Comparison of ENCODE assay signal across 18 cellular contexts in the genomic region with DNA sequence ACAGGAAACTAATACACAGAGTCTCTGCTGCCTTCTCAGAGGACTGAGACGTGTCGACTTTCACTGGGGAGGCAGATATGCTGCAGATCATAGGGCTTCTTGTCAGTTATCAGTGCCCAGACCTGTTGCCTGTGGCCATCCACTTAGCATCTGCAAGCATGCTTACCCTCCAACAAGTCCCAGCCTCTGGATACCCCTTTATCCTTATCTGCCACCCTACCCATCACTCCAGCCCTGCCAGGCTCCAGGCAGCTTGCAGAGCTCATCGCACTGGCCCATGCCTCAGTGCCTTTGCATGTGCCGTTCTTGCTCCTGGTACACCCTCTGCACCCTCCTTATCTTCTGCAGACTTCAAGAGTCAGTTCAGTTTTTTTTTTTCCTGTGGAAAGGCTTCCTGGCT.
A peak's percentile ranks its signal among the peaks of the same experiment; 100 is the strongest.
DNase-seq lines count a peak whose midpoint lies in the region; ATAC-seq, FAIRE-seq and TF ChIP-seq lines count a peak whose summit lies in the region.
"Had no signal": no experiment of that assay in that cellular context is flagged by ENCODE, and none has a peak within 500 bp of the region (broad histone marks: within the 10 kb centered on the region; RNA-seq: fewer than 3 reads in every experiment).

No MANE protein-coding gene starts in this region.

- H3K27me3 ChIP-seq in BLaER1 treated with 17β-estradiol and CSF1 and Interleukin-3, amounts not matched to agents 10 nM and 100 nM: 0 out of 22 replicates have a peak, but pooled peaks cover 0 to 4% (median 0%) of the 10 kb centered on the region in 11 experiments
- H3K27me3 ChIP-seq in spleen (replicated peaks in 1 of 7): peaks cover 0 to 25% (median 8%) of the 10 kb centered on the region in 7 donors
- no peaks in the 10 kb centered on the region for H3K27me3 ChIP-seq in A673 (replicated peaks; ENCODE audit: insufficient read depth, low read depth, low read length, poor library complexity)
- H3K27me3 ChIP-seq: Peyer's patch had no signal

- FAIRE-seq in GM12892 (lab: Jason Lieb, UNC) (peak; percentile 56), H54 (lab: Jason Lieb, UNC) (no peak)

- POLR2A ChIA-PET in A673 (lab: Charles Lee; ENCODE audit: low non-redundant PET): no interaction called here

- peak overlapping the region in 6 of 11 experiments; percentile 8 to 48 (median 44); a peak in 5 of 22 replicates for H3K4me2 ChIP-seq in BLaER1 treated with 17β-estradiol and CSF1 and Interleukin-3, amounts not matched to agents 10 nM and 100 nM

- H3K9me3 Mint-ChIP-seq in activated CD8-positive, alpha-beta memory T cell treated with anti-CD3 and anti-CD28 coated beads, Interleukin-2, amount 10 ng/mL, durations not matched to agents 7 days and 5 days (ENCODE audit: low read depth): no peaks in the 10 kb centered on the region

- H3K9me3 ChIP-seq in BLaER1 treated with 17β-estradiol and CSF1 and Interleukin-3, amounts not matched to agents 10 nM and 100 nM (replicated peaks in 1 of 11): peaks cover 0 to 7% (median 0%) of the 10 kb centered on the region in 11 experiments; a peak in 1 of 22 replicates
- peaks cover 0 to 5% (median 0%) of the 10 kb centered on the region in 8 donors for H3K9me3 ChIP-seq in spleen
- no peaks in the 10 kb centered on the region for H3K9me3 ChIP-seq in A673 (ENCODE audit: low read depth, low read length, poor library complexity, severe bottlenecking)
- H3K9me3 ChIP-seq: HAP-1, Peyer's patch had no signal

- TF ChIP-seq CTCF in spleen (IDR thresholded peaks at IDR 0.05 in 8 of 11, conservative IDR thresholded peaks at IDR 0.05 in 3 of 11) (no peak), A673 (conservative IDR thresholded peaks at IDR 0.05; ENCODE audit: low read depth, low read length) (no peak)

- peaks cover 55% of the 10 kb centered on the region for H3K4me1 Mint-ChIP-seq in activated CD8-positive, alpha-beta memory T cell treated with anti-CD3 and anti-CD28 coated beads, Interleukin-2, amount 10 ng/mL, durations not matched to agents 7 days and 5 days
- H3K4me1 Mint-ChIP-seq: B cell had no signal

- H3K27me3 Mint-ChIP-seq in activated CD8-positive, alpha-beta memory T cell treated with anti-CD3 and anti-CD28 coated beads, Interleukin-2, amount 10 ng/mL, durations not matched to agents 7 days and 5 days: peaks cover 91% of the 10 kb centered on the region

- no peaks in the 10 kb centered on the region; a peak in 1 of 22 replicates for H4K20me1 ChIP-seq in BLaER1 treated with 17β-estradiol and CSF1 and Interleukin-3, amounts not matched to agents 10 nM and 100 nM

- 67 to 84% (median 74%) methylated on average over 4 of the region's 4 CpGs for WGBS in spleen, 5 donors

- H3K4me3 Mint-ChIP-seq in activated CD8-positive, alpha-beta memory T cell treated with anti-CD3 and anti-CD28 coated beads, Interleukin-2, amount 10 ng/mL, durations not matched to agents 7 days and 5 days: no peak overlapping the region
- H3K4me3 Mint-ChIP-seq: B cell; CD4-positive, alpha-beta memory T cell; IgD-negative memory B cell had no signal

- H3K9ac ChIP-seq in BLaER1 treated with 17β-estradiol and CSF1 and Interleukin-3, amounts not matched to agents 10 nM and 100 nM: no peak overlapping the region

- peaks cover 6 to 34% (median 21%) of the 10 kb centered on the region in 10 experiments; a peak in 19 of 20 replicates for H3K4me1 ChIP-seq in BLaER1 treated with 17β-estradiol and CSF1 and Interleukin-3, amounts not matched to agents 10 nM and 100 nM
- H3K4me1 ChIP-seq in spleen: peaks cover 0 to 8% (median 0%) of the 10 kb centered on the region in 6 donors
- peaks cover 19% of the 10 kb centered on the region for H3K4me1 ChIP-seq in A673 (ENCODE audit: insufficient read depth, low read length, poor library complexity, severe bottlenecking)
- H3K4me1 ChIP-seq: HAP-1, Peyer's patch had no signal

- intact Hi-C loops in spleen (cut with DNase I; ENCODE audit: low total_unique reads): no loop called here
- intact Hi-C loops in A673 (cut with micrococcal nuclease; ENCODE audit: unreplicated experiment): no loop called here

- TF ChIP-seq POLR2A in GM12892 (IDR thresholded peaks at IDR 0.05; ENCODE audit: low read depth, low read length): no peak
- TF ChIP-seq POLR2A in spleen (IDR thresholded peaks at IDR 0.05): no peak
- no peak for TF ChIP-seq POLR2A in H54 (IDR thresholded peaks at IDR 0.05; ENCODE audit: low read depth, low read length)

- no peak for DNase-seq in GM12892 (ENCODE audit: insufficient read length)
- peak; percentile 37 for DNase-seq in activated CD8-positive, alpha-beta memory T cell treated with anti-CD3 and anti-CD28 coated beads, Interleukin-2, amount 10 ng/mL, durations not matched to agents 7 days and 5 days
- peak; percentile 32 for DNase-seq in spleen
- DNase-seq in NCI-H1105 treated with DMSO at 0.1 percent for 48 hours (lab: John Stamatoyannopoulos, UW): no peak
- no peak for DNase-seq in A673 (ENCODE audit: low spot score)
- DNase-seq in H54 (ENCODE audit: insufficient read length, low spot score): no peak
- DNase-seq: Calu3; CD4-positive, alpha-beta memory T cell; NCI-H1417 treated with DMSO at 0.1 percent for 48 hours; NCI-H510A treated with DMSO at 0.1 percent for 48 hours; NCI-H82; SHP77 had no signal

- H3K36me3 ChIP-seq in BLaER1 treated with 17β-estradiol and CSF1 and Interleukin-3, amounts not matched to agents 10 nM and 100 nM: no peaks in the 10 kb centered on the region
- H3K36me3 ChIP-seq in spleen (no peaks in the 10 kb centered on the region), A673 (ENCODE audit: insufficient read depth, low read length, poor library complexity, severe bottlenecking) (no peaks in the 10 kb centered on the region)
- H3K36me3 ChIP-seq: HAP-1, Peyer's patch had no signal

- ATAC-seq in activated CD8-positive, alpha-beta memory T cell treated with anti-CD3 and anti-CD28 coated beads, Interleukin-2, amount 10 ng/mL, durations not matched to agents 7 days and 5 days: no peak
- ATAC-seq: SK-N-SH treated with all-trans-retinoic acid at 6 μM for 48 hours had no signal

- H3K27ac Mint-ChIP-seq in activated CD8-positive, alpha-beta memory T cell treated with anti-CD3 and anti-CD28 coated beads, Interleukin-2, amount 10 ng/mL, durations not matched to agents 7 days and 5 days: no peak overlapping the region
- H3K27ac Mint-ChIP-seq: B cell; CD4-positive, alpha-beta memory T cell; IgD-negative memory B cell had no signal

- no peak overlapping the region for H3K27ac ChIP-seq in BLaER1 treated with 17β-estradiol and CSF1 and Interleukin-3, amounts not matched to agents 10 nM and 100 nM
- H3K27ac ChIP-seq in spleen (no peak overlapping the region), A673 (ENCODE audit: low read depth, low read length, poor library complexity, severe bottlenecking) (no peak overlapping the region)
- H3K27ac ChIP-seq: Peyer's patch had no signal

- CTCF ChIA-PET in activated CD8-positive, alpha-beta memory T cell treated with anti-CD3 and anti-CD28 coated beads, Interleukin-2, amount 10 ng/mL, durations not matched to agents 7 days and 5 days (lab: Charles Lee): no interaction called here
- CTCF ChIA-PET in A673 (lab: Charles Lee): no interaction called here

- no TSS peak for BruUV-seq in A673 (replicated peaks; lab: Mats Ljungman, UMichigan)

- no peak overlapping the region for H3K4me3 ChIP-seq in BLaER1 treated with 17β-estradiol and CSF1 and Interleukin-3, amounts not matched to agents 10 nM and 100 nM
- H3K4me3 ChIP-seq in spleen: no peak overlapping the region
- no peak overlapping the region for H3K4me3 ChIP-seq in A673 (ENCODE audit: low read depth, low read length, poor library complexity, severe bottlenecking)
- H3K4me3 ChIP-seq: HAP-1, Peyer's patch had no signal

- H3K36me3 Mint-ChIP-seq in activated CD8-positive, alpha-beta memory T cell treated with anti-CD3 and anti-CD28 coated beads, Interleukin-2, amount 10 ng/mL, durations not matched to agents 7 days and 5 days: peaks cover 10% of the 10 kb centered on the region
- H3K36me3 Mint-ChIP-seq: CD4-positive, alpha-beta memory T cell had no signal

Comparison
In these comparisons a context has a peak if more than half of its experiments do, and no peak if none do; other contexts are left out.
1. DNase-seq: peak in activated CD8-positive, alpha-beta memory T cell treated with anti-CD3 and anti-CD28 coated beads, Interleukin-2, amount 10 ng/mL, durations not matched to agents 7 days and 5 days (single experiment) and spleen (single experiment); none in GM12892 (single experiment), NCI-H1105 treated with DMSO at 0.1 percent for 48 hours (single experiment), A673 (single experiment) and H54 (single experiment).